ENCODE assay signal across 33 cellular contexts in genomic region chr5:169663537-169663936, GRCh38.
"Had no signal": no experiment of that assay in that cellular context is flagged by ENCODE, and none has a peak within 500 bp of the region (broad histone marks: within the 10 kb centered on the region; RNA-seq: fewer than 3 reads in every experiment).

No MANE protein-coding gene starts in this region.

- H3K9me2 ChIP-seq: SK-N-SH had no signal

- H3K27me3 Mint-ChIP-seq: activated B cell treated with CpG ODN at 0.5 μM for 24 hours; activated CD4-positive, alpha-beta memory T cell treated with anti-CD3 and anti-CD28 coated beads for 36 hours; activated naive CD4-positive, alpha-beta T cell treated with anti-CD3 and anti-CD28 coated beads, Interleukin-2, amount 10 ng/mL, durations not matched to agents 7 days and 5 days; activated naive CD8-positive, alpha-beta T cell had no signal

- H3K27ac Mint-ChIP-seq: activated B cell treated with CpG ODN at 0.5 μM for 24 hours; activated CD4-positive, alpha-beta memory T cell treated with anti-CD3 and anti-CD28 coated beads for 36 hours; activated naive CD4-positive, alpha-beta T cell treated with anti-CD3 and anti-CD28 coated beads, Interleukin-2, amount 10 ng/mL, durations not matched to agents 7 days and 5 days; activated naive CD8-positive, alpha-beta T cell; activated T-helper 1 cell treated with anti-CD3 and anti-CD28 coated beads, Interleukin-12 subunit alpha, Interleukin-12 subunit beta, Interleukin-2, Interleukin-4 antibody, amounts not matched to agents 30 ng/mL and 10 ng/mL and 1 ng/mL, durations not matched to agents 14 hours and 24 hours and 36 hours had no signal

- H3K4me2 ChIP-seq: SK-N-SH had no signal

- H3K4me3 Mint-ChIP-seq: activated B cell treated with CpG ODN at 0.5 μM for 24 hours; activated CD4-positive, alpha-beta memory T cell treated with anti-CD3 and anti-CD28 coated beads for 36 hours; activated naive CD4-positive, alpha-beta T cell treated with anti-CD3 and anti-CD28 coated beads, Interleukin-2, amount 10 ng/mL, durations not matched to agents 7 days and 5 days; activated naive CD8-positive, alpha-beta T cell; activated T-cell treated with anti-CD3 and anti-CD28 coated beads, Interleukin-2, amount 50 U/mL, for 4 hours; activated T-helper 1 cell treated with anti-CD3 and anti-CD28 coated beads, Interleukin-12 subunit alpha, Interleukin-12 subunit beta, Interleukin-2, Interleukin-4 antibody, amounts not matched to agents 30 ng/mL and 10 ng/mL and 1 ng/mL, durations not matched to agents 14 hours and 24 hours and 36 hours had no signal

- ATAC-seq: activated T-cell treated with anti-CD3 and anti-CD28 coated beads, Interleukin-2, amount 50 U/mL, for 4 hours; Panc1 had no signal

- H3K27me3 ChIP-seq: brain microvascular endothelial cell, SJSA1 had no signal

- H3K36me3 ChIP-seq: brain microvascular endothelial cell, SJSA1 had no signal

- H3K4me3 ChIP-seq: SJSA1 had no signal

- DNase-seq: activated B cell treated with CpG ODN at 0.5 μM for 24 hours; activated CD4-positive, alpha-beta memory T cell treated with anti-CD3 and anti-CD28 coated beads for 36 hours; activated CD4-positive, alpha-beta T cell treated with anti-CD3 and anti-CD28 coated beads for 4 hours; activated CD4-positive, alpha-beta T cell treated with anti-CD3 and anti-CD28 coated beads, Interleukin-2, amount 50 U/mL, for 1 hour; activated CD4-positive, CD25-positive, alpha-beta regulatory T cell treated with anti-CD3 and anti-CD28 coated beads, Interleukin-2, amount 50 U/mL, for 72 hours; activated CD8-positive, alpha-beta memory T cell treated with anti-CD3 and anti-CD28 coated beads, Interleukin-2, amount 50 U/mL, for 4 hours; activated effector memory CD4-positive, alpha-beta T cell treated with Interleukin-2 at 50 U/mL for 16 hours; activated naive CD4-positive, alpha-beta T cell treated with anti-CD3 and anti-CD28 coated beads, Interleukin-2, amount 10 ng/mL, durations not matched to agents 7 days and 5 days; activated T-cell treated with anti-CD3 and anti-CD28 coated beads for 4 hours; activated T-cell treated with anti-CD3 and anti-CD28 coated beads, Interleukin-2, amount 50 U/mL, for 4 hours; amniotic stem cell; aorta; brain microvascular endothelial cell; central memory CD4-positive, alpha-beta T cell; NCI-H1092 treated with DMSO at 0.1 percent for 48 hours; NCI-H1417; NCI-H187 treated with DMSO at 0.1 percent for 48 hours; NCI-H2081; NCI-H2171 treated with DMSO at 0.1 percent for 48 hours; NCI-H226; NCI-H446 treated with DMSO at 0.1 percent for 48 hours; NCI-H524; NCI-H69; NCI-H82; SHP77 treated with DMSO at 0.1 percent for 48 hours; SK-N-SH; T-helper 2 cell; T-helper 9 cell had no signal

- H3K27ac ChIP-seq: brain microvascular endothelial cell, SJSA1, VCaP had no signal

- H3K9me3 ChIP-seq: SJSA1, SK-N-SH had no signal

- H3K9ac ChIP-seq: SK-N-SH had no signal
